13 cellular contexts compared by ENCODE assay signal in the genomic region with DNA sequence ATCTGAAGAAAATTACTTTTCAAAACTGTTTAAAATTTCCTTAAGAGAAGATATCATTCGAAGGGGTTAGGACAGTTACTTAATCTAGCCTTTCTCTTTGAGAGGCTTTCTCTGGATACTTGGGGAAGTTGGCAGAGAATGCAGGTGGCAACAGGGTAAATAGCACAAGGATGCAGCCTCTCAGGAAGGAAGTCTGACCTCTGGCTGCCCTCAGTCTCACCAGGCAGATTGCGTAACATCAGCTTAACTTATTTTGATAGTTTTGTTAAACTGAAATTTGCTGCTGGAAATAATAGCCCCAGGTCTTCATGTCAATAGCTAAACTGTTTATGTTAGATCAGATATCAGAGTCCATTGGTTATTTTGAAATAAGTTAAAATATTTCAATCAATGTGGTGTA. TPM values are rescaled to one million over a fixed set of nuclear protein-coding genes. Genes with fewer than 3 reads are reported as not detected.
DNase-seq lines count a peak whose midpoint lies in the region; ATAC-seq, FAIRE-seq and TF ChIP-seq lines count a peak whose summit lies in the region.
"Had no signal": no experiment of that assay in that cellular context is flagged by ENCODE, and none has a peak within 500 bp of the region (broad histone marks: within the 10 kb centered on the region; RNA-seq: fewer than 3 reads in every experiment).

No MANE protein-coding gene starts in this region.

- no peaks in the 10 kb centered on the region for H3K36me3 ChIP-seq in pancreas
- H3K36me3 ChIP-seq: neural progenitor cell had no signal

- 26 to 53% methylated on average over 2 of the region's 2 CpGs for WGBS in pancreas, 2 donors

- peaks cover 37% of the 10 kb centered on the region for H3K36me3 Mint-ChIP-seq in nephron progenitor cell (ENCODE audit: low read depth)
- H3K36me3 Mint-ChIP-seq: neural progenitor cell had no signal

- peaks cover 56% of the 10 kb centered on the region for H3K9me3 Mint-ChIP-seq in nephron progenitor cell

- TF ChIP-seq CTCF in epithelial cell of proximal tubule (conservative IDR thresholded peaks at IDR 0.05; ENCODE audit: low read depth, low read length), result no peak
- TF ChIP-seq CTCF in pancreas (IDR thresholded peaks at IDR 0.05), result no peak
- TF ChIP-seq CTCF in nephron progenitor cell (IDR thresholded peaks at IDR 0.05), result no peak

- H3K27ac ChIP-seq in pancreas, result no peak overlapping the region
- H3K27ac ChIP-seq: neural progenitor cell had no signal

- H3K4me3 Mint-ChIP-seq in nephron progenitor cell, result no peak overlapping the region
- H3K4me3 Mint-ChIP-seq: neural progenitor cell had no signal

- no peak for FAIRE-seq in pancreas (lab: Jason Lieb, UNC)

- DNase-seq in NOMO-1 treated with DMSO at 0.1 percent for 48 hours (lab: John Stamatoyannopoulos, UW; ENCODE audit: unreplicated experiment) (peak; percentile 54), epithelial cell of proximal tubule (ENCODE audit: low read depth) (peak; percentile 23), pancreas (peak in 1 of 6 donors; percentile 19), nephron progenitor cell (no peak), retina (no peak)
- DNase-seq: cerebellar nuclear complex, NCI-H446, trophoblast cell had no signal

- intact Hi-C loops in pancreas (cut with DNase I), result no loop called here

- peaks cover 7% of the 10 kb centered on the region for H3K4me1 Mint-ChIP-seq in nephron progenitor cell

- no peaks in the 10 kb centered on the region for H3K27me3 ChIP-seq in pancreas
- H3K27me3 ChIP-seq: neural progenitor cell had no signal

- H3K4me3 ChIP-seq in epithelial cell of proximal tubule (ENCODE audit: low read depth, low read length) (no peak overlapping the region), pancreas (no peak overlapping the region)
- H3K4me3 ChIP-seq: neural progenitor cell had no signal

- H3K27ac Mint-ChIP-seq in nephron progenitor cell, result no peak overlapping the region
- H3K27ac Mint-ChIP-seq: neural progenitor cell had no signal

- H3K9me3 ChIP-seq in pancreas, result no peaks in the 10 kb centered on the region

- peak; percentile 44 for ATAC-seq in GM21423 (IDR thresholded peaks at IDR 0.05; ENCODE audit: unreplicated experiment)
- ATAC-seq in pancreas, result peak in 3 of 4 donors; percentile 43 to 78 (median 64)
- no peak for ATAC-seq in GM21528 (IDR thresholded peaks at IDR 0.05; ENCODE audit: low FRiP score, unreplicated experiment)
- no peak for ATAC-seq in HG03460 (IDR thresholded peaks at IDR 0.05; ENCODE audit: unreplicated experiment)

- peaks cover 0 to 6% (median 0%) of the 10 kb centered on the region in 3 donors for H3K4me1 ChIP-seq in pancreas
- H3K4me1 ChIP-seq: neural progenitor cell had no signal

- H3K27me3 Mint-ChIP-seq in nephron progenitor cell (ENCODE audit: low read depth, poor library complexity), result no peaks in the 10 kb centered on the region

RNA-seq across cellular contexts. Expression of gene CCDC192, which starts 20.4 kb away (rescaled TPM):
- total RNA-seq in epithelial cell of proximal tubule (not detected in 2 replicates), pancreas (not detected)
- polyA plus RNA-seq in pancreas, result not detected
- total RNA-seq: T-helper 2 cell treated with Interferon-gamma antibody and Interleukin-4, amounts not matched to agents 100 ng/mL and 5 ng/mL, for 36 hours had no signal

Comparison
In these comparisons a context has a peak if more than half of its experiments do, and no peak if none do; other contexts are left out.
1. ATAC-seq: peak in GM21423 (single experiment) and pancreas (3 of 4); none in GM21528 (single experiment) and HG03460 (single experiment).
2. DNase-seq: peak in NOMO-1 treated with DMSO at 0.1 percent for 48 hours (single experiment) and epithelial cell of proximal tubule (single experiment); none in nephron progenitor cell (single experiment) and retina (single experiment).